ENCODE assay signal across 1 cellular context in the genomic region with DNA sequence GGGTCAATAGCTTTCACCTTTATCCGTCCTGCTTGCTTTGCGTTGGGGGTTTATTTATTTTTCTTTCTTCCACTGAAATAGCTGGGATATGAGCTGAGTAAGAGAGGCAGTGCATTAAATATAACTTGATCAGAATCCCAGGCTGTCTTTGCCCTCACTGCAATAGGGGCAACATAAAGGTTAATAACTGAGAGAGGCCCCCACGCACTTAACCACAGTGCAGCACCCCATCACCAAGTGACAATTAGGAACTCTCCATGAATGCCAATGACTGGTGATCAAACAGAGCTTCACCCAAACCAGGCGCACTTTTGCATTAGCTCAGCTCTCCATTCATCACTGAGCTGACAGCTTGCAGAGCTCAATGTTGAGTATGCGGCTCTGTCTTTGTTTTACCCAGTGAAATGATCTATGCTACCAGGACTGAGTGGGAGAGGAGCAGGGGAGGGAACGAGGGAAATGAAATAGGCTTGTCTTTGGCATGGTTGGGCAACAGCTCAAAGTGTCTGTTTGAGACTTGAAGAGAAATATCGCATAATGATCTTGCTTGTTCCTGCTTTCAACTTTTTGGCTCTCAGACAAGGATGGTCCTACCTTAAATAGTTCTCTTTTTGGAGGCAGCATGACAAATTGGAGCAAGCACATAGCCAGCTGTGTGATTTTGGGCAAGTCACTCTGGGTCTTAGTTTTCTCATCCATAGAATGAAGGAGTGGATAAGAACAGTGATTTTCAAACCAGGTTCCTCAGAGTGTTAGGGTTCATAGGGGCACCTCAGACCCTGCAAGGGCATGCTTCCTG.
TF ChIP-seq lines count a peak whose summit lies in the region.

No MANE protein-coding gene starts in this region.

TF ChIP-seq in HEK293, 187 proteins besides CTCF, POLR2A, EP300 and RAD21 (continued from another document and continues in another):
- TF ChIP-seq, protein P1, sequence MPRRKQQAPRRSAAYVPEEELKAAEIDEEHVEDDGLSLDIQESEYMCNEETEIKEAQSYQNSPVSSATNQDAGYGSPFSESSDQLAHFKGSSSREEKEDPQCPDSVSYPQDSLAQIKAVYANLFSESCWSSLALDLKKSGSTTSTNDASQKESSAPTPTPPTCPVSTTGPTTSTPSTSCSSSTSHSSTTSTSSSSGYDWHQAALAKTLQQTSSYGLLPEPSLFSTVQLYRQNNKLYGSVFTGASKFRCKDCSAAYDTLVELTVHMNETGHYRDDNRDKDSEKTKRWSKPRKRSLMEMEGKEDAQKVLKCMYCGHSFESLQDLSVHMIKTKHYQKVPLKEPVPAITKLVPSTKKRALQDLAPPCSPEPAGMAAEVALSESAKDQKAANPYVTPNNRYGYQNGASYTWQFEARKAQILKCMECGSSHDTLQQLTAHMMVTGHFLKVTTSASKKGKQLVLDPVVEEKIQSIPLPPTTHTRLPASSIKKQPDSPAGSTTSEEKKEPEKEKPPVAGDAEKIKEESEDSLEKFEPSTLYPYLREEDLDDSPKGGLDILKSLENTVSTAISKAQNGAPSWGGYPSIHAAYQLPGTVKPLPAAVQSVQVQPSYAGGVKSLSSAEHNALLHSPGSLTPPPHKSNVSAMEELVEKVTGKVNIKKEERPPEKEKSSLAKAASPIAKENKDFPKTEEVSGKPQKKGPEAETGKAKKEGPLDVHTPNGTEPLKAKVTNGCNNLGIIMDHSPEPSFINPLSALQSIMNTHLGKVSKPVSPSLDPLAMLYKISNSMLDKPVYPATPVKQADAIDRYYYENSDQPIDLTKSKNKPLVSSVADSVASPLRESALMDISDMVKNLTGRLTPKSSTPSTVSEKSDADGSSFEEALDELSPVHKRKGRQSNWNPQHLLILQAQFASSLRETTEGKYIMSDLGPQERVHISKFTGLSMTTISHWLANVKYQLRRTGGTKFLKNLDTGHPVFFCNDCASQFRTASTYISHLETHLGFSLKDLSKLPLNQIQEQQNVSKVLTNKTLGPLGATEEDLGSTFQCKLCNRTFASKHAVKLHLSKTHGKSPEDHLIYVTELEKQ (tag by site-specific recombination; IDR thresholded peaks at IDR 0.05; ENCODE audit: borderline replicate concordance): peak; percentile 10; the same call in 1 of the 2 replicates
- TF ChIP-seq ZNF585B (tag by site-specific recombination; IDR thresholded peaks at IDR 0.05): no peak
- TF ChIP-seq MZF1 (tag by site-specific recombination; IDR thresholded peaks at IDR 0.05; ENCODE audit: borderline replicate concordance): no peak
- 0 out of 2 replicates have a peak, but pooled peaks have one; percentile 3 for TF ChIP-seq ZNF341 (tag by site-specific recombination; IDR thresholded peaks at IDR 0.05; ENCODE audit: low read depth)
- TF ChIP-seq GLI2 (tag by site-specific recombination; IDR thresholded peaks at IDR 0.05; ENCODE audit: borderline replicate concordance, low read depth): 0 out of 2 replicates have a peak, but pooled peaks have one; percentile 22
- TF ChIP-seq ZSCAN16 (tag by site-specific recombination; IDR thresholded peaks at IDR 0.05): no peak
- TF ChIP-seq ZNF624 (tag by site-specific recombination; IDR thresholded peaks at IDR 0.05): 0 out of 2 replicates have a peak, but pooled peaks have one; percentile 25
- TF ChIP-seq ZNF777 (tag by site-specific recombination; IDR thresholded peaks at IDR 0.05; ENCODE audit: borderline replicate concordance): no peak
- peak; percentile 40; the same call in 1 of the 2 replicates for TF ChIP-seq ZNF677 (tag by site-specific recombination; IDR thresholded peaks at IDR 0.05)
- TF ChIP-seq ZBTB48 (tag by site-specific recombination; IDR thresholded peaks at IDR 0.05): no peak
- 0 out of 2 replicates have a peak, but pooled peaks have one; percentile 75 for TF ChIP-seq ZEB2 (tag by site-specific recombination; IDR thresholded peaks at IDR 0.05)
- TF ChIP-seq HOXD13 (CRISPR knock-in tag; IDR thresholded peaks at IDR 0.05; ENCODE audit: borderline replicate concordance): no peak
- TF ChIP-seq ZNF658 (tag by site-specific recombination; IDR thresholded peaks at IDR 0.05): no peak
- no peak for TF ChIP-seq ZNF768 (tag by site-specific recombination; IDR thresholded peaks at IDR 0.05)
- no peak for TF ChIP-seq ZNF571 (tag by site-specific recombination; IDR thresholded peaks at IDR 0.05)
- TF ChIP-seq ZBTB21 (tag by site-specific recombination; IDR thresholded peaks at IDR 0.05): no peak
- TF ChIP-seq FEZF1 (tag by site-specific recombination; IDR thresholded peaks at IDR 0.05): peak; percentile 78
- TF ChIP-seq ZNF184 (tag by site-specific recombination; IDR thresholded peaks at IDR 0.05): no peak
- no peak for TF ChIP-seq ZNF416 (tag by site-specific recombination; IDR thresholded peaks at IDR 0.05)
- peak; percentile 80 for TF ChIP-seq IKZF3 (tag by site-specific recombination; IDR thresholded peaks at IDR 0.05)
- TF ChIP-seq ZNF549 (tag by site-specific recombination; IDR thresholded peaks at IDR 0.05): no peak
- no peak for TF ChIP-seq ZXDB (tag by site-specific recombination; IDR thresholded peaks at IDR 0.05)
- TF ChIP-seq ZFP3 (tag by site-specific recombination; IDR thresholded peaks at IDR 0.05; ENCODE audit: low read depth): no peak
- TF ChIP-seq, protein P2, sequence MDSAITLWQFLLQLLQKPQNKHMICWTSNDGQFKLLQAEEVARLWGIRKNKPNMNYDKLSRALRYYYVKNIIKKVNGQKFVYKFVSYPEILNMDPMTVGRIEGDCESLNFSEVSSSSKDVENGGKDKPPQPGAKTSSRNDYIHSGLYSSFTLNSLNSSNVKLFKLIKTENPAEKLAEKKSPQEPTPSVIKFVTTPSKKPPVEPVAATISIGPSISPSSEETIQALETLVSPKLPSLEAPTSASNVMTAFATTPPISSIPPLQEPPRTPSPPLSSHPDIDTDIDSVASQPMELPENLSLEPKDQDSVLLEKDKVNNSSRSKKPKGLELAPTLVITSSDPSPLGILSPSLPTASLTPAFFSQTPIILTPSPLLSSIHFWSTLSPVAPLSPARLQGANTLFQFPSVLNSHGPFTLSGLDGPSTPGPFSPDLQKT (IDR thresholded peaks at IDR 0.05; ENCODE audit: borderline replicate concordance, low read depth, low read length): no peak
- TF ChIP-seq, protein P3, sequence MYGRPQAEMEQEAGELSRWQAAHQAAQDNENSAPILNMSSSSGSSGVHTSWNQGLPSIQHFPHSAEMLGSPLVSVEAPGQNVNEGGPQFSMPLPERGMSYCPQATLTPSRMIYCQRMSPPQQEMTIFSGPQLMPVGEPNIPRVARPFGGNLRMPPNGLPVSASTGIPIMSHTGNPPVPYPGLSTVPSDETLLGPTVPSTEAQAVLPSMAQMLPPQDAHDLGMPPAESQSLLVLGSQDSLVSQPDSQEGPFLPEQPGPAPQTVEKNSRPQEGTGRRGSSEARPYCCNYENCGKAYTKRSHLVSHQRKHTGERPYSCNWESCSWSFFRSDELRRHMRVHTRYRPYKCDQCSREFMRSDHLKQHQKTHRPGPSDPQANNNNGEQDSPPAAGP (tag by site-specific recombination; IDR thresholded peaks at IDR 0.05): no peak
- TF ChIP-seq, protein P4, sequence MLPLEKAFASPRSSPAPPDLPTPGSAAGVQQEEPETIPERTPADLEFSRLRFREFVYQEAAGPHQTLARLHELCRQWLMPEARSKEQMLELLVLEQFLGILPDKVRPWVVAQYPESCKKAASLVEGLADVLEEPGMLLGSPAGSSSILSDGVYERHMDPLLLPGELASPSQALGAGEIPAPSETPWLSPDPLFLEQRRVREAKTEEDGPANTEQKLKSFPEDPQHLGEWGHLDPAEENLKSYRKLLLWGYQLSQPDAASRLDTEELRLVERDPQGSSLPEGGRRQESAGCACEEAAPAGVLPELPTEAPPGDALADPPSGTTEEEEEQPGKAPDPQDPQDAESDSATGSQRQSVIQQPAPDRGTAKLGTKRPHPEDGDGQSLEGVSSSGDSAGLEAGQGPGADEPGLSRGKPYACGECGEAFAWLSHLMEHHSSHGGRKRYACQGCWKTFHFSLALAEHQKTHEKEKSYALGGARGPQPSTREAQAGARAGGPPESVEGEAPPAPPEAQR (tag by site-specific recombination; IDR thresholded peaks at IDR 0.05): no peak
- TF ChIP-seq ZNF843 (tag by site-specific recombination; IDR thresholded peaks at IDR 0.05): peak; percentile 86
- no peak for TF ChIP-seq TCF7L2 (IDR thresholded peaks at IDR 0.05; ENCODE audit: borderline replicate concordance, low read depth, low read length)
- TF ChIP-seq, protein P5, sequence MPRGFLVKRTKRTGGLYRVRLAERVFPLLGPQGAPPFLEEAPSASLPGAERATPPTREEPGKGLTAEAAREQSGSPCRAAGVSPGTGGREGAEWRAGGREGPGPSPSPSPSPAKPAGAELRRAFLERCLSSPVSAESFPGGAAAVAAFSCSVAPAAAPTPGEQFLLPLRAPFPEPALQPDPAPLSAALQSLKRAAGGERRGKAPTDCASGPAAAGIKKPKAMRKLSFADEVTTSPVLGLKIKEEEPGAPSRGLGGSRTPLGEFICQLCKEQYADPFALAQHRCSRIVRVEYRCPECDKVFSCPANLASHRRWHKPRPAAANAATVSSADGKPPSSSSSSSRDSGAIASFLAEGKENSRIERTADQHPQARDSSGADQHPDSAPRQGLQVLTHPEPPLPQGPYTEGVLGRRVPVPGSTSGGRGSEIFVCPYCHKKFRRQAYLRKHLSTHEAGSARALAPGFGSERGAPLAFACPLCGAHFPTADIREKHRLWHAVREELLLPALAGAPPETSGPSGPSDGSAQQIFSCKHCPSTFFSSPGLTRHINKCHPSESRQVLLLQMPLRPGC (tag by site-specific recombination; IDR thresholded peaks at IDR 0.05): 0 out of 2 replicates have a peak, but pooled peaks have one; percentile 19
- TF ChIP-seq ZNF274 (IDR thresholded peaks at IDR 0.05; ENCODE audit: low read length): no peak
- TF ChIP-seq ZNF274 (tag by site-specific recombination; IDR thresholded peaks at IDR 0.05; ENCODE audit: borderline replicate concordance): no peak
- TF ChIP-seq ZNF747 (tag by site-specific recombination; IDR thresholded peaks at IDR 0.05): no peak
- TF ChIP-seq ZNF354C (tag by site-specific recombination; IDR thresholded peaks at IDR 0.05; ENCODE audit: borderline replicate concordance, low read depth): no peak
- TF ChIP-seq ZNF626 (tag by site-specific recombination; IDR thresholded peaks at IDR 0.05): no peak
- no peak for TF ChIP-seq ZSCAN23 (tag by site-specific recombination; IDR thresholded peaks at IDR 0.05)
- TF ChIP-seq ZNF19 (tag by site-specific recombination; IDR thresholded peaks at IDR 0.05; ENCODE audit: low read depth): no peak
- TF ChIP-seq ZNF391 (tag by site-specific recombination; IDR thresholded peaks at IDR 0.05; ENCODE audit: borderline replicate concordance, low read depth): 0 out of 2 replicates have a peak, but pooled peaks have one; percentile 9
- peak; percentile 76 for TF ChIP-seq ZNF10 (tag by site-specific recombination; IDR thresholded peaks at IDR 0.05)
- no peak for TF ChIP-seq ZNF266 (tag by site-specific recombination; IDR thresholded peaks at IDR 0.05; ENCODE audit: low read depth)
- TF ChIP-seq RBAK (tag by site-specific recombination; IDR thresholded peaks at IDR 0.05): no peak
- no peak for TF ChIP-seq ZNF530 (tag by site-specific recombination; IDR thresholded peaks at IDR 0.05; ENCODE audit: low read depth)
- TF ChIP-seq, protein P6, sequence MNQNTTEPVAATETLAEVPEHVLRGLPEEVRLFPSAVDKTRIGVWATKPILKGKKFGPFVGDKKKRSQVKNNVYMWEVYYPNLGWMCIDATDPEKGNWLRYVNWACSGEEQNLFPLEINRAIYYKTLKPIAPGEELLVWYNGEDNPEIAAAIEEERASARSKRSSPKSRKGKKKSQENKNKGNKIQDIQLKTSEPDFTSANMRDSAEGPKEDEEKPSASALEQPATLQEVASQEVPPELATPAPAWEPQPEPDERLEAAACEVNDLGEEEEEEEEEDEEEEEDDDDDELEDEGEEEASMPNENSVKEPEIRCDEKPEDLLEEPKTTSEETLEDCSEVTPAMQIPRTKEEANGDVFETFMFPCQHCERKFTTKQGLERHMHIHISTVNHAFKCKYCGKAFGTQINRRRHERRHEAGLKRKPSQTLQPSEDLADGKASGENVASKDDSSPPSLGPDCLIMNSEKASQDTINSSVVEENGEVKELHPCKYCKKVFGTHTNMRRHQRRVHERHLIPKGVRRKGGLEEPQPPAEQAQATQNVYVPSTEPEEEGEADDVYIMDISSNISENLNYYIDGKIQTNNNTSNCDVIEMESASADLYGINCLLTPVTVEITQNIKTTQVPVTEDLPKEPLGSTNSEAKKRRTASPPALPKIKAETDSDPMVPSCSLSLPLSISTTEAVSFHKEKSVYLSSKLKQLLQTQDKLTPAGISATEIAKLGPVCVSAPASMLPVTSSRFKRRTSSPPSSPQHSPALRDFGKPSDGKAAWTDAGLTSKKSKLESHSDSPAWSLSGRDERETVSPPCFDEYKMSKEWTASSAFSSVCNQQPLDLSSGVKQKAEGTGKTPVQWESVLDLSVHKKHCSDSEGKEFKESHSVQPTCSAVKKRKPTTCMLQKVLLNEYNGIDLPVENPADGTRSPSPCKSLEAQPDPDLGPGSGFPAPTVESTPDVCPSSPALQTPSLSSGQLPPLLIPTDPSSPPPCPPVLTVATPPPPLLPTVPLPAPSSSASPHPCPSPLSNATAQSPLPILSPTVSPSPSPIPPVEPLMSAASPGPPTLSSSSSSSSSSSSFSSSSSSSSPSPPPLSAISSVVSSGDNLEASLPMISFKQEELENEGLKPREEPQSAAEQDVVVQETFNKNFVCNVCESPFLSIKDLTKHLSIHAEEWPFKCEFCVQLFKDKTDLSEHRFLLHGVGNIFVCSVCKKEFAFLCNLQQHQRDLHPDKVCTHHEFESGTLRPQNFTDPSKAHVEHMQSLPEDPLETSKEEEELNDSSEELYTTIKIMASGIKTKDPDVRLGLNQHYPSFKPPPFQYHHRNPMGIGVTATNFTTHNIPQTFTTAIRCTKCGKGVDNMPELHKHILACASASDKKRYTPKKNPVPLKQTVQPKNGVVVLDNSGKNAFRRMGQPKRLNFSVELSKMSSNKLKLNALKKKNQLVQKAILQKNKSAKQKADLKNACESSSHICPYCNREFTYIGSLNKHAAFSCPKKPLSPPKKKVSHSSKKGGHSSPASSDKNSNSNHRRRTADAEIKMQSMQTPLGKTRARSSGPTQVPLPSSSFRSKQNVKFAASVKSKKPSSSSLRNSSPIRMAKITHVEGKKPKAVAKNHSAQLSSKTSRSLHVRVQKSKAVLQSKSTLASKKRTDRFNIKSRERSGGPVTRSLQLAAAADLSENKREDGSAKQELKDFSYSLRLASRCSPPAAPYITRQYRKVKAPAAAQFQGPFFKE (tag by site-specific recombination; IDR thresholded peaks at IDR 0.05; ENCODE audit: borderline replicate concordance): no peak
- TF ChIP-seq, protein P7, sequence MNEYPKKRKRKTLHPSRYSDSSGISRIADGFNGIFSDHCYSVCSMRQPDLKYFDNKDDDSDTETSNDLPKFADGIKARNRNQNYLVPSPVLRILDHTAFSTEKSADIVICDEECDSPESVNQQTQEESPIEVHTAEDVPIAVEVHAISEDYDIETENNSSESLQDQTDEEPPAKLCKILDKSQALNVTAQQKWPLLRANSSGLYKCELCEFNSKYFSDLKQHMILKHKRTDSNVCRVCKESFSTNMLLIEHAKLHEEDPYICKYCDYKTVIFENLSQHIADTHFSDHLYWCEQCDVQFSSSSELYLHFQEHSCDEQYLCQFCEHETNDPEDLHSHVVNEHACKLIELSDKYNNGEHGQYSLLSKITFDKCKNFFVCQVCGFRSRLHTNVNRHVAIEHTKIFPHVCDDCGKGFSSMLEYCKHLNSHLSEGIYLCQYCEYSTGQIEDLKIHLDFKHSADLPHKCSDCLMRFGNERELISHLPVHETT (tag by site-specific recombination; IDR thresholded peaks at IDR 0.05): no peak
